In genomic region chr19:11033763-11034162, GRCh38 we compare ENCODE assay signal across 31 cellular contexts.
"Had no signal": no experiment of that assay in that cellular context is flagged by ENCODE, and none has a peak within 500 bp of the region (broad histone marks: within the 10 kb centered on the region; RNA-seq: fewer than 3 reads in every experiment).

No MANE protein-coding gene starts in this region.

- H3K4me1 Mint-ChIP-seq: activated T-helper 17 cell treated with anti-CD3 and anti-CD28 coated beads, Interleukin-2, amount 50 U/mL, for 72 hours had no signal

- H3K9me3 Mint-ChIP-seq: activated B cell treated with CpG ODN at 0.5 μM for 24 hours; activated CD4-positive, alpha-beta memory T cell treated with anti-CD3 and anti-CD28 coated beads for 36 hours; activated CD4-positive, alpha-beta T cell treated with anti-CD3 and anti-CD28 coated beads, Interleukin-2, amount 10 ng/mL, durations not matched to agents 24 days and 14 days; activated CD8-positive, alpha-beta T cell treated with anti-CD3 and anti-CD28 coated beads for 36 hours; activated naive CD4-positive, alpha-beta T cell treated with anti-CD3 and anti-CD28 coated beads for 36 hours; activated naive CD4-positive, alpha-beta T cell treated with anti-CD3 and anti-CD28 coated beads, Interleukin-2, amount 50 U/mL, for 72 hours; activated naive CD8-positive, alpha-beta T cell treated with anti-CD3 and anti-CD28 coated beads for 36 hours; activated T-cell treated with anti-CD3 and anti-CD28 coated beads, Interleukin-2, amount 50 U/mL, for 4 hours; activated T-cell treated with anti-CD3 and anti-CD28 coated beads, Interleukin-2, amount 50 U/mL, for 72 hours; activated T-helper 1 cell treated with anti-CD3 and anti-CD28 coated beads, Interleukin-12 subunit alpha, Interleukin-12 subunit beta, Interleukin-2, Interleukin-4 antibody, amounts not matched to agents 30 ng/mL and 10 ng/mL and 1 ng/mL, durations not matched to agents 14 hours and 24 hours and 36 hours; activated T-helper 17 cell treated with anti-CD3 and anti-CD28 coated beads, Interleukin-2, amount 50 U/mL, for 72 hours; T-helper 2 cell treated with Interferon-gamma antibody and Interleukin-4, amounts not matched to agents 5 μg/mL and 100 μg/mL, for 36 hours had no signal

- DNase-seq: activated B cell treated with CpG ODN at 0.5 μM for 24 hours; activated CD4-positive, alpha-beta memory T cell treated with anti-CD3 and anti-CD28 coated beads for 36 hours; activated CD4-positive, alpha-beta T cell treated with anti-CD3 and anti-CD28 coated beads for 4 hours; activated CD4-positive, alpha-beta T cell treated with anti-CD3 and anti-CD28 coated beads, Interleukin-2, amount 10 ng/mL, durations not matched to agents 24 days and 14 days; activated CD4-positive, alpha-beta T cell treated with anti-CD3 and anti-CD28 coated beads, Interleukin-2, amount 50 U/mL, for 1 hour; activated CD4-positive, alpha-beta T cell treated with anti-CD3 and anti-CD28 coated beads, Interleukin-2, amount 50 U/mL, for 4 hours; activated CD4-positive, CD25-positive, alpha-beta regulatory T cell treated with anti-CD3 and anti-CD28 coated beads, Interleukin-2, amount 50 U/mL, for 72 hours; activated CD8-positive, alpha-beta memory T cell treated with anti-CD3 and anti-CD28 coated beads, Interleukin-2, amount 50 U/mL, for 4 hours; activated CD8-positive, alpha-beta T cell treated with anti-CD3 and anti-CD28 coated beads for 36 hours; activated effector memory CD4-positive, alpha-beta T cell treated with anti-CD3 and anti-CD28 coated beads, Interleukin-2, amount 50 U/mL, for 16 hours; activated gamma-delta T cell treated with Interleukin-2 at 50 U/mL for 16 hours; activated naive CD4-positive, alpha-beta T cell; activated naive CD4-positive, alpha-beta T cell treated with anti-CD3 and anti-CD28 coated beads for 36 hours; activated naive CD4-positive, alpha-beta T cell treated with anti-CD3 and anti-CD28 coated beads, Interleukin-2, amount 50 U/mL, for 16 hours; activated naive CD8-positive, alpha-beta T cell treated with anti-CD3 and anti-CD28 coated beads for 36 hours; activated T-cell treated with anti-CD3 and anti-CD28 coated beads, Interleukin-2, amount 50 U/mL, for 4 hours; activated T-cell treated with anti-CD3 and anti-CD28 coated beads, Interleukin-2, amount 50 U/mL, for 72 hours; adrenal gland; amniotic stem cell; aorta; body of pancreas; brain microvascular endothelial cell; central memory CD4-positive, alpha-beta T cell; T-helper 2 cell; T-helper 9 cell had no signal

- H3K27ac ChIP-seq: adrenal gland, body of pancreas, brain microvascular endothelial cell, VCaP had no signal

- H3K4me1 ChIP-seq: body of pancreas had no signal

- H3K27me3 Mint-ChIP-seq: activated B cell treated with CpG ODN at 0.5 μM for 24 hours; activated CD4-positive, alpha-beta memory T cell treated with anti-CD3 and anti-CD28 coated beads for 36 hours; activated CD4-positive, alpha-beta T cell treated with anti-CD3 and anti-CD28 coated beads, Interleukin-2, amount 10 ng/mL, durations not matched to agents 24 days and 14 days; activated CD8-positive, alpha-beta T cell treated with anti-CD3 and anti-CD28 coated beads for 36 hours; activated naive CD8-positive, alpha-beta T cell treated with anti-CD3 and anti-CD28 coated beads for 36 hours; activated T-helper 17 cell treated with anti-CD3 and anti-CD28 coated beads, Interleukin-2, amount 50 U/mL, for 72 hours had no signal

- ATAC-seq: activated CD8-positive, alpha-beta T cell treated with anti-CD3 and anti-CD28 coated beads for 36 hours; activated naive CD4-positive, alpha-beta T cell treated with anti-CD3 and anti-CD28 coated beads, Interleukin-2, amount 50 U/mL, for 72 hours; activated T-cell treated with anti-CD3 and anti-CD28 coated beads, Interleukin-2, amount 50 U/mL, for 4 hours; activated T-cell treated with anti-CD3 and anti-CD28 coated beads, Interleukin-2, amount 50 U/mL, for 72 hours; activated T-helper 17 cell treated with anti-CD3 and anti-CD28 coated beads, Interleukin-2, amount 50 U/mL, for 72 hours; body of pancreas had no signal

- H3K27me3 ChIP-seq: adrenal gland, body of pancreas, brain microvascular endothelial cell, breast epithelium had no signal

- H3K4me3 ChIP-seq: adrenal gland, body of pancreas, breast epithelium had no signal

- H3K27ac Mint-ChIP-seq: activated B cell treated with CpG ODN at 0.5 μM for 24 hours; activated CD4-positive, alpha-beta memory T cell treated with anti-CD3 and anti-CD28 coated beads for 36 hours; activated CD4-positive, alpha-beta T cell treated with anti-CD3 and anti-CD28 coated beads, Interleukin-2, amount 10 ng/mL, durations not matched to agents 24 days and 14 days; activated CD8-positive, alpha-beta T cell treated with anti-CD3 and anti-CD28 coated beads for 36 hours; activated naive CD4-positive, alpha-beta T cell treated with anti-CD3 and anti-CD28 coated beads for 36 hours; activated naive CD8-positive, alpha-beta T cell treated with anti-CD3 and anti-CD28 coated beads for 36 hours; activated T-cell treated with anti-CD3 and anti-CD28 coated beads, Interleukin-2, amount 50 U/mL, for 72 hours; activated T-helper 1 cell treated with anti-CD3 and anti-CD28 coated beads, Interleukin-12 subunit alpha, Interleukin-12 subunit beta, Interleukin-2, Interleukin-4 antibody, amounts not matched to agents 30 ng/mL and 10 ng/mL and 1 ng/mL, durations not matched to agents 14 hours and 24 hours and 36 hours; activated T-helper 17 cell treated with anti-CD3 and anti-CD28 coated beads, Interleukin-2, amount 50 U/mL, for 72 hours; T-helper 2 cell treated with Interferon-gamma antibody and Interleukin-4, amounts not matched to agents 5 μg/mL and 100 μg/mL, for 36 hours had no signal

- H3K4me3 Mint-ChIP-seq: activated B cell treated with CpG ODN at 0.5 μM for 24 hours; activated CD4-positive, alpha-beta memory T cell treated with anti-CD3 and anti-CD28 coated beads for 36 hours; activated CD4-positive, alpha-beta T cell treated with anti-CD3 and anti-CD28 coated beads, Interleukin-2, amount 10 ng/mL, durations not matched to agents 24 days and 14 days; activated CD8-positive, alpha-beta T cell treated with anti-CD3 and anti-CD28 coated beads for 36 hours; activated naive CD4-positive, alpha-beta T cell treated with anti-CD3 and anti-CD28 coated beads for 36 hours; activated naive CD8-positive, alpha-beta T cell treated with anti-CD3 and anti-CD28 coated beads for 36 hours; activated T-cell treated with anti-CD3 and anti-CD28 coated beads, Interleukin-2, amount 50 U/mL, for 4 hours; activated T-cell treated with anti-CD3 and anti-CD28 coated beads, Interleukin-2, amount 50 U/mL, for 72 hours; activated T-helper 1 cell treated with anti-CD3 and anti-CD28 coated beads, Interleukin-12 subunit alpha, Interleukin-12 subunit beta, Interleukin-2, Interleukin-4 antibody, amounts not matched to agents 30 ng/mL and 10 ng/mL and 1 ng/mL, durations not matched to agents 14 hours and 24 hours and 36 hours; activated T-helper 17 cell treated with anti-CD3 and anti-CD28 coated beads, Interleukin-2, amount 50 U/mL, for 72 hours; T-helper 2 cell treated with Interferon-gamma antibody and Interleukin-4, amounts not matched to agents 5 μg/mL and 100 μg/mL, for 36 hours had no signal

- H3K9me3 ChIP-seq: adrenal gland, body of pancreas, breast epithelium had no signal
